Comparison of ENCODE assay signal across 22 cellular contexts in genomic region chr1:198030682-198031081, GRCh38.
A peak's percentile ranks its signal among the peaks of the same experiment; 100 is the strongest.
DNase-seq lines count a peak whose midpoint lies in the region; ATAC-seq, FAIRE-seq and TF ChIP-seq lines count a peak whose summit lies in the region.
"Had no signal": no experiment of that assay in that cellular context is flagged by ENCODE, and none has a peak within 500 bp of the region (broad histone marks: within the 10 kb centered on the region; RNA-seq: fewer than 3 reads in every experiment).

No MANE protein-coding gene starts in this region.

- H3K9me2 ChIP-seq in MM.1S (replicated peaks; ENCODE audit: insufficient read depth, low read length) = no peaks in the 10 kb centered on the region

- no peaks in the 10 kb centered on the region for H4K20me1 ChIP-seq in MM.1S (ENCODE audit: insufficient read depth, low read length)
- H4K20me1 ChIP-seq in fibroblast of lung (ENCODE audit: control insufficient read depth, extremely low read depth, insufficient read depth, low read length) = no peaks in the 10 kb centered on the region

- H3K36me3 ChIP-seq in MM.1S (replicated peaks; ENCODE audit: insufficient read depth, low read length) (no peaks in the 10 kb centered on the region), fibroblast of lung (ENCODE audit: control insufficient read depth, insufficient read depth, low read length) (no peaks in the 10 kb centered on the region), pancreas (no peaks in the 10 kb centered on the region)
- H3K36me3 ChIP-seq: cardiac muscle cell, esophagus squamous epithelium, neural progenitor cell, thoracic aorta had no signal

- H3K79me2 ChIP-seq in MM.1S (ENCODE audit: low read length) (no peaks in the 10 kb centered on the region), fibroblast of lung (ENCODE audit: control insufficient read depth, insufficient read depth, low read length) (no peaks in the 10 kb centered on the region)

- H3K4me3 ChIP-seq in MM.1S (ENCODE audit: low read length) (no peak overlapping the region), fibroblast of lung (replicated peaks in 1 of 4; ENCODE audit: control extremely low read depth in 1 of 4, insufficient read depth in 1 of 4, low read depth in 3 of 4, low read length in 4 of 4) (no peak overlapping the region), pancreas (no peak overlapping the region)
- H3K4me3 ChIP-seq: cardiac muscle cell, esophagus squamous epithelium, neural progenitor cell, thoracic aorta had no signal

- H3K4me1 ChIP-seq in MM.1S (ENCODE audit: low read length) (peaks cover 9% of the 10 kb centered on the region), fibroblast of lung (ENCODE audit: control insufficient read depth, extremely low read depth, insufficient read depth, low read length) (no peaks in the 10 kb centered on the region), pancreas (peaks cover 0 to 15% (median 8%) of the 10 kb centered on the region in 3 donors)
- H3K4me1 ChIP-seq: esophagus squamous epithelium, neural progenitor cell had no signal

- peak; percentile 22 for DNase-seq in NCI-H1694 treated with DMSO at 0.1 percent for 48 hours (lab: John Stamatoyannopoulos, UW)
- DNase-seq in NCI-H1694 (lab: John Stamatoyannopoulos, UW) = no peak
- peak; percentile 47 for DNase-seq in MM.1S
- DNase-seq in fibroblast of lung (ENCODE audit: low read depth in 2 of 2) = peak; percentile 32 to 50
- peak in 1 of 6 donors; percentile 15 for DNase-seq in pancreas
- no peak for DNase-seq in middle frontal gyrus (ENCODE audit: extremely low spot score, low spot score)
- DNase-seq in OCI-M1 (lab: John Stamatoyannopoulos, UW) = no peak
- DNase-seq in DMS153 (lab: John Stamatoyannopoulos, UW) = no peak
- DNase-seq: 8988T; activated CD8-positive, alpha-beta T cell treated with anti-CD3 and anti-CD28 coated beads for 36 hours; activated T-cell treated with anti-CD3 and anti-CD28 coated beads, Interleukin-2, amount 50 U/mL, for 4 hours; esophagus squamous epithelium; GOT3; left colon; NCI-H1048; NCI-H526; SIG-M5; T-helper 17 cell had no signal

- H3K9me3 ChIP-seq in MM.1S (replicated peaks; ENCODE audit: insufficient read depth, low read length) = no peaks in the 10 kb centered on the region
- H3K9me3 ChIP-seq in fibroblast of lung (ENCODE audit: control insufficient read depth, insufficient read depth, low read depth, low read length) = no peaks in the 10 kb centered on the region
- H3K9me3 ChIP-seq in pancreas = no peaks in the 10 kb centered on the region
- H3K9me3 ChIP-seq: esophagus squamous epithelium, thoracic aorta had no signal

- H2AFZ ChIP-seq in MM.1S (ENCODE audit: low read length) (no peak overlapping the region), fibroblast of lung (ENCODE audit: low read length) (no peak overlapping the region)
- H2AFZ ChIP-seq: neural progenitor cell had no signal

- ATAC-seq in pancreas = peak; percentile 21 to 80 (median 66)
- ATAC-seq: activated CD8-positive, alpha-beta T cell treated with anti-CD3 and anti-CD28 coated beads for 36 hours; activated T-cell treated with anti-CD3 and anti-CD28 coated beads, Interleukin-2, amount 50 U/mL, for 4 hours; left colon; T-helper 17 cell; WTC11 had no signal

- H3K4me2 ChIP-seq in MM.1S (ENCODE audit: low read depth, low read length) = peak overlapping the region; percentile 12; the same call in 1 of the 2 replicates
- H3K4me2 ChIP-seq in fibroblast of lung (ENCODE audit: extremely low read depth, insufficient read depth, low read length) = no peak overlapping the region
- H3K4me2 ChIP-seq: neural progenitor cell had no signal

- H3F3A ChIP-seq in MM.1S (ENCODE audit: insufficient read depth, low read length) = no peaks in the 10 kb centered on the region

- H3K27me3 ChIP-seq in MM.1S (replicated peaks; ENCODE audit: insufficient read depth, low read length) = no peaks in the 10 kb centered on the region
- no peaks in the 10 kb centered on the region for H3K27me3 ChIP-seq in fibroblast of lung (ENCODE audit: control insufficient read depth, insufficient read depth, low read length)
- no peaks in the 10 kb centered on the region for H3K27me3 ChIP-seq in pancreas
- H3K27me3 ChIP-seq: cardiac muscle cell, esophagus squamous epithelium, neural progenitor cell had no signal

- H3K9ac ChIP-seq in MM.1S (ENCODE audit: low read length) = no peak overlapping the region
- H3K9ac ChIP-seq in fibroblast of lung (ENCODE audit: insufficient read depth, low read length) = no peak overlapping the region
- H3K9ac ChIP-seq: neural progenitor cell had no signal

- H3K27ac ChIP-seq in MM.1S (ENCODE audit: low read length) = no peak overlapping the region
- no peak overlapping the region for H3K27ac ChIP-seq in fibroblast of lung (ENCODE audit: insufficient read depth, low read length)
- peak overlapping the region in 1 of 4 donors; percentile 19 for H3K27ac ChIP-seq in pancreas
- H3K27ac ChIP-seq: cardiac muscle cell, esophagus squamous epithelium, neural progenitor cell, thoracic aorta had no signal

- intact Hi-C loops in pancreas (cut with DNase I) = no loop called here

- 6 to 7% methylated on average over 2 of the region's 2 CpGs for WGBS in pancreas, 2 donors

- TF ChIP-seq CTCF in MM.1S (IDR thresholded peaks at IDR 0.05; ENCODE audit: low read length) (no peak), fibroblast of lung (conservative IDR thresholded peaks at IDR 0.05 in 1 of 2, IDR thresholded peaks at IDR 0.05 in 1 of 2; ENCODE audit: low read depth in 1 of 2, low read length in 2 of 2) (no peak), pancreas (IDR thresholded peaks at IDR 0.05) (no peak)

- no peak for FAIRE-seq in pancreas (lab: Jason Lieb, UNC)

Comparison
In these comparisons a context has a peak if more than half of its experiments do, and no peak if none do; other contexts are left out.
1. DNase-seq: peak in NCI-H1694 treated with DMSO at 0.1 percent for 48 hours (single experiment), MM.1S (single experiment) and fibroblast of lung (2 of 2); none in NCI-H1694 (single experiment), middle frontal gyrus (single experiment), OCI-M1 (single experiment) and DMS153 (single experiment).